In genomic region chr17:81254955-81255717, GRCh38 we compare ENCODE assay signal across 1 cellular context.
TF ChIP-seq lines count a peak whose summit lies in the region.

No MANE protein-coding gene starts in this region.

TF ChIP-seq in HEK293, 187 proteins besides CTCF, POLR2A, EP300 and RAD21 (continued from another document):
- TF ChIP-seq ZNF677 (tag by site-specific recombination; IDR thresholded peaks at IDR 0.05) (no peak), ZNF629 (tag by site-specific recombination; IDR thresholded peaks at IDR 0.05) (0 out of 2 replicates have a peak, but pooled peaks have one; percentile 20), ZNF398 (tag by site-specific recombination; IDR thresholded peaks at IDR 0.05) (no peak)
